Comparison of ENCODE assay signal across 15 cellular contexts in genomic region chr3:110069641-110070538, GRCh38.
DNase-seq lines count a peak whose midpoint lies in the region; ATAC-seq, FAIRE-seq and TF ChIP-seq lines count a peak whose summit lies in the region.
"Had no signal": no experiment of that assay in that cellular context is flagged by ENCODE, and none has a peak within 500 bp of the region (broad histone marks: within the 10 kb centered on the region; RNA-seq: fewer than 3 reads in every experiment).

No MANE protein-coding gene starts in this region.

- no peaks in the 10 kb centered on the region for H3K79me2 ChIP-seq in astrocyte (ENCODE audit: insufficient read depth, low read length)
- no peaks in the 10 kb centered on the region for H3K79me2 ChIP-seq in hepatocyte

- ATAC-seq in GM19324 (IDR thresholded peaks at IDR 0.05; ENCODE audit: low FRiP score, unreplicated experiment) (no peak), HG02623 (IDR thresholded peaks at IDR 0.05; ENCODE audit: unreplicated experiment) (no peak), HG02981 (IDR thresholded peaks at IDR 0.05; ENCODE audit: unreplicated experiment) (no peak)

- POLR2A ChIA-PET in AG04450 (lab: Yijun Ruan, JAX) = no interaction called here
- POLR2A ChIA-PET in RWPE1 (lab: Yijun Ruan, JAX; ENCODE audit: low non-redundant PET) = no interaction called here

- H3K27me3 ChIP-seq in AG04450 (ENCODE audit: control insufficient read depth, insufficient read depth, low read length) = no peaks in the 10 kb centered on the region
- no peaks in the 10 kb centered on the region for H3K27me3 ChIP-seq in astrocyte (ENCODE audit: insufficient read depth, low read length)
- H3K27me3 ChIP-seq in hepatocyte = no peaks in the 10 kb centered on the region
- H3K27me3 ChIP-seq: stomach had no signal

- H3K9me2 ChIP-seq in hepatocyte (replicated peaks; ENCODE audit: insufficient read depth) = no peaks in the 10 kb centered on the region

- peaks cover 6% of the 10 kb centered on the region for H3K36me3 Mint-ChIP-seq in HFFc6 (ENCODE audit: low read depth)
- H3K36me3 Mint-ChIP-seq in astrocyte (ENCODE audit: low read depth, unreplicated experiment) = no peaks in the 10 kb centered on the region
- H3K36me3 Mint-ChIP-seq: naive B cell had no signal

- peak; percentile 45 for FAIRE-seq in astrocyte (lab: Jason Lieb, UNC)

- WGBS in hepatocyte (ENCODE audit: low lambda C conversion rate, missing lambda C conversion rate) = 58% methylated on average over 2 of the region's 2 CpGs

- H3K4me3 Mint-ChIP-seq in HFFc6 (no peak overlapping the region), astrocyte (ENCODE audit: unreplicated experiment) (no peak overlapping the region)
- H3K4me3 Mint-ChIP-seq: naive B cell had no signal

- CTCF ChIA-PET in AG04450 (lab: Charles Lee) = no interaction called here
- CTCF ChIA-PET in RWPE1 (lab: Yijun Ruan, JAX) = interaction anchor here (0.6 to 0.7 kb wide), 2 partner anchors 124 to 1325 kb away, joined by 3 read pairs; no protein-coding TSS in a partner anchor

- peaks cover 5% of the 10 kb centered on the region; the same call in 1 of the 2 replicates for H3K9me3 ChIP-seq in AG04450 (ENCODE audit: control insufficient read depth, insufficient read depth, low read length)
- peaks cover 3% of the 10 kb centered on the region for H3K9me3 ChIP-seq in astrocyte (ENCODE audit: insufficient read depth, low read depth, low read length)
- no peaks in the 10 kb centered on the region for H3K9me3 ChIP-seq in hepatocyte (ENCODE audit: low read depth)

- H3K9ac ChIP-seq in astrocyte (ENCODE audit: low read length) = peak overlapping the region; percentile 15

- H3K36me3 ChIP-seq in astrocyte (ENCODE audit: insufficient read depth, low read length) = no peaks in the 10 kb centered on the region
- H3K36me3 ChIP-seq in hepatocyte (replicated peaks; ENCODE audit: insufficient read depth, low read depth) = no peaks in the 10 kb centered on the region
- H3K36me3 ChIP-seq: stomach had no signal

- H3K27ac Mint-ChIP-seq in HFFc6 (no peak overlapping the region), astrocyte (ENCODE audit: unreplicated experiment) (no peak overlapping the region)
- H3K27ac Mint-ChIP-seq: naive B cell had no signal

- H3K4me1 ChIP-seq in astrocyte (ENCODE audit: insufficient read depth, low read length) (peaks cover 3% of the 10 kb centered on the region), hepatocyte (ENCODE audit: insufficient read depth) (no peaks in the 10 kb centered on the region)

- peaks cover 7% of the 10 kb centered on the region for H3K9me3 Mint-ChIP-seq in HFFc6
- peaks cover 6% of the 10 kb centered on the region for H3K9me3 Mint-ChIP-seq in astrocyte (ENCODE audit: unreplicated experiment)

- DNase-seq in AG04450 (ENCODE audit: low read depth, low spot score) = peak; percentile 8
- DNase-seq in HFFc6 = peak; percentile 31
- peak; percentile 69 for DNase-seq in astrocyte (ENCODE audit: low read depth)
- DNase-seq in hepatocyte (ENCODE audit: low spot score) = peak; percentile 46
- DNase-seq in RWPE1 (ENCODE audit: low spot score) = no peak
- DNase-seq: C1 segment of cervical spinal cord; central memory CD4-positive, alpha-beta T cell; Karpas-422; naive B cell; NCI-H345; stimulated activated CD4-positive, alpha-beta T cell treated with anti-CD3 and anti-CD28 coated beads, Interleukin-15, amount 100 ng/mL, for 24 hours; stomach had no signal

- H3K27me3 Mint-ChIP-seq in HFFc6 (ENCODE audit: insufficient read depth) (no peaks in the 10 kb centered on the region), astrocyte (ENCODE audit: low read depth, unreplicated experiment) (no peaks in the 10 kb centered on the region)
- H3K27me3 Mint-ChIP-seq: naive B cell had no signal

- H2AFZ ChIP-seq in astrocyte (ENCODE audit: low read depth, low read length) (no peak overlapping the region), hepatocyte (no peak overlapping the region)

- no peak overlapping the region for H3K4me3 ChIP-seq in AG04450 (ENCODE audit: low read depth, low read length)
- no peak overlapping the region for H3K4me3 ChIP-seq in astrocyte (ENCODE audit: insufficient read depth, low read depth, low read length)
- H3K4me3 ChIP-seq in hepatocyte = no peak overlapping the region
- H3K4me3 ChIP-seq: stomach had no signal

- H3K4me1 Mint-ChIP-seq in HFFc6 (ENCODE audit: low read depth) (peaks cover 41% of the 10 kb centered on the region), astrocyte (ENCODE audit: low read depth, unreplicated experiment) (no peaks in the 10 kb centered on the region)
- H3K4me1 Mint-ChIP-seq: naive B cell had no signal

- peak overlapping the region; percentile 22 for H3K4me2 ChIP-seq in astrocyte (ENCODE audit: low read length)
- H3K4me2 ChIP-seq in hepatocyte = no peak overlapping the region

- H4K20me1 ChIP-seq in astrocyte (ENCODE audit: insufficient read depth, low read length) (no peaks in the 10 kb centered on the region), hepatocyte (ENCODE audit: insufficient read depth, poor library complexity, severe bottlenecking) (no peaks in the 10 kb centered on the region)

- H3K27ac ChIP-seq in AG04450 (ENCODE audit: low read depth, low read length) = no peak overlapping the region
- peak overlapping the region; percentile 26 for H3K27ac ChIP-seq in astrocyte (ENCODE audit: low read depth, low read length)
- no peak overlapping the region for H3K27ac ChIP-seq in hepatocyte
- no peak overlapping the region for H3K27ac ChIP-seq in RWPE1
- H3K27ac ChIP-seq: stomach had no signal

- TF ChIP-seq CTCF in AG04450 (IDR thresholded peaks at IDR 0.05; ENCODE audit: low read depth, low read length) (no peak), HFFc6 (IDR thresholded peaks at IDR 0.05) (no peak), astrocyte (IDR thresholded peaks at IDR 0.05; ENCODE audit: insufficient read depth, low read depth, low read length) (no peak), hepatocyte (IDR thresholded peaks at IDR 0.05; ENCODE audit: poor library complexity) (no peak), RWPE1 (conservative IDR thresholded peaks at IDR 0.05; ENCODE audit: low read depth) (no peak)
